ENCODE assay signal across 19 cellular contexts in the genomic region with DNA sequence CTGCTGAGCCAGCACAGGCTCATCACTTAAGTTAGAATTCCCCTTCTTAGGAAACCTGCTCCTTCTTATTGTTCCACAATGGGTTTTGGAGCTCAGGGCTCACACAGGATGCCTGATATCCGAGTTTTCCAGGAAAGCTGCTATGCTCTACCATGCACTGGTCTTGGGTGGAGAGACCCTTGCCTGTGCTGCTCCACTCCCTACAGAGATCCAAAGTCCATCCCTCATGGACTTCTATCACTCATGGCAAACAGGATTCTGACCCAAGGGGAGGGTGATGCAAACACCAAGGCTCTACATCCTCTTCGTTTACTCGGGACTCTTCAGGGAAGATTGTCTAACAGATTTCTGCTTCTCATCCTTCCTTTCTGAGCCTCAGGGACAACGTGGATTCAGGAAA. TPM values are rescaled to one million over a fixed set of nuclear protein-coding genes. Genes with fewer than 3 reads are reported as not detected.
DNase-seq lines count a peak whose midpoint lies in the region; ATAC-seq and TF ChIP-seq lines count a peak whose summit lies in the region.
"Had no signal": no experiment of that assay in that cellular context is flagged by ENCODE, and none has a peak within 500 bp of the region (broad histone marks: within the 10 kb centered on the region; RNA-seq: fewer than 3 reads in every experiment).

No MANE protein-coding gene starts in this region.

- no peak overlapping the region for H3K4me3 Mint-ChIP-seq in Caco-2 (ENCODE audit: unreplicated experiment)
- no peak overlapping the region for H3K4me3 Mint-ChIP-seq in WTC11
- no peak overlapping the region for H3K4me3 Mint-ChIP-seq in CD8-positive, alpha-beta T cell
- H3K4me3 Mint-ChIP-seq: CD14-positive monocyte; CD4-positive, alpha-beta memory T cell; CD4-positive, CD25-positive, alpha-beta regulatory T cell had no signal

- H3K9me3 Mint-ChIP-seq in Caco-2 (ENCODE audit: unreplicated experiment) (peaks cover 31% of the 10 kb centered on the region), WTC11 (peaks cover 11% of the 10 kb centered on the region)
- no peaks in the 10 kb centered on the region for H3K9me3 Mint-ChIP-seq in CD8-positive, alpha-beta T cell
- H3K9me3 Mint-ChIP-seq: CD4-positive, alpha-beta memory T cell had no signal

- H3K9me3 ChIP-seq in Caco-2 (no peaks in the 10 kb centered on the region), trophoblast cell (ENCODE audit: insufficient read depth, low read depth, low read length) (no peaks in the 10 kb centered on the region)
- no peaks in the 10 kb centered on the region for H3K9me3 ChIP-seq in CD8-positive, alpha-beta T cell (ENCODE audit: low read length)
- H3K9me3 ChIP-seq: BE2C, BLaER1 had no signal

- DNase-seq in Caco-2 (no peak), WTC11 (ENCODE audit: low spot score) (no peak), trophoblast cell (no peak)
- no peak for DNase-seq in CD8-positive, alpha-beta T cell
- DNase-seq: 8988T; ACHN; BE2C; C1 segment of cervical spinal cord; Calu3; CD4-positive, alpha-beta memory T cell; CD4-positive, CD25-positive, alpha-beta regulatory T cell; COR-L47; DMS79 treated with DMSO at 0.1 percent for 48 hours; GF-D8 had no signal

- H3K27ac ChIP-seq in trophoblast cell (ENCODE audit: low read depth, low read length): no peak overlapping the region
- H3K27ac ChIP-seq in CD8-positive, alpha-beta T cell (ENCODE audit: low read depth, low read length): no peak overlapping the region
- H3K27ac ChIP-seq: BLaER1 had no signal

- H3K4me1 Mint-ChIP-seq in Caco-2 (ENCODE audit: low read depth, unreplicated experiment): peaks cover 10% of the 10 kb centered on the region
- H3K4me1 Mint-ChIP-seq in WTC11: peaks cover 7% of the 10 kb centered on the region
- no peaks in the 10 kb centered on the region for H3K4me1 Mint-ChIP-seq in CD8-positive, alpha-beta T cell (ENCODE audit: low read depth)
- H3K4me1 Mint-ChIP-seq: CD14-positive monocyte; CD4-positive, alpha-beta memory T cell; CD4-positive, CD25-positive, alpha-beta regulatory T cell had no signal

- intact Hi-C loops in Caco-2 (cut with micrococcal nuclease; ENCODE audit: unreplicated experiment): no loop called here
- intact Hi-C loops in CD8-positive, alpha-beta T cell (cut with DNase I, micrococcal nuclease): no loop called here

- H3K27ac Mint-ChIP-seq in Caco-2 (ENCODE audit: unreplicated experiment) (peak overlapping the region; percentile 6), WTC11 (no peak overlapping the region)
- H3K27ac Mint-ChIP-seq in CD8-positive, alpha-beta T cell: no peak overlapping the region
- H3K27ac Mint-ChIP-seq: CD4-positive, alpha-beta memory T cell; CD4-positive, CD25-positive, alpha-beta regulatory T cell had no signal

- no peak overlapping the region for H2AFZ ChIP-seq in trophoblast cell (ENCODE audit: insufficient read depth, low read length, poor library complexity)

- TF ChIP-seq CTCF in Caco-2 (IDR thresholded peaks at IDR 0.05; ENCODE audit: insufficient read depth in 1 of 2, low read depth in 1 of 2, low read length in 1 of 2, severe bottlenecking in 1 of 2, unreplicated experiment in 1 of 2): no peak
- TF ChIP-seq CTCF in WTC11 (IDR thresholded peaks at IDR 0.05): no peak
- no peak for TF ChIP-seq CTCF in CD8-positive, alpha-beta T cell (IDR thresholded peaks at IDR 0.05)

- BruUV-seq in Caco-2 (replicated peaks; lab: Mats Ljungman, UMichigan): no TSS peak

- no peak overlapping the region for H3K23ac ChIP-seq in trophoblast cell (ENCODE audit: low read length)

- peaks cover 8% of the 10 kb centered on the region for H3K36me3 Mint-ChIP-seq in Caco-2 (ENCODE audit: insufficient read depth, unreplicated experiment)
- no peaks in the 10 kb centered on the region for H3K36me3 Mint-ChIP-seq in WTC11
- H3K36me3 Mint-ChIP-seq in CD8-positive, alpha-beta T cell: no peaks in the 10 kb centered on the region
- H3K36me3 Mint-ChIP-seq: CD14-positive monocyte; CD4-positive, alpha-beta memory T cell; CD4-positive, CD25-positive, alpha-beta regulatory T cell had no signal

- no peak overlapping the region for H2AK5ac ChIP-seq in trophoblast cell (ENCODE audit: low read length)

- POLR2A ChIA-PET in Caco-2 (lab: Charles Lee): no interaction called here
- POLR2A ChIA-PET in WTC11 (lab: Charles Lee): no interaction called here
- POLR2A ChIA-PET in CD8-positive, alpha-beta T cell (lab: Charles Lee): no interaction called here

- H3K36me3 ChIP-seq in Caco-2 (ENCODE audit: control insufficient read depth, insufficient read depth, low read length) (no peaks in the 10 kb centered on the region; the same call in 1 of the 2 replicates), trophoblast cell (ENCODE audit: control insufficient read depth in 1 of 2, insufficient read depth in 2 of 2, low read length in 2 of 2) (no peaks in the 10 kb centered on the region)
- H3K36me3 ChIP-seq in CD8-positive, alpha-beta T cell (ENCODE audit: insufficient read depth, low read length): no peaks in the 10 kb centered on the region
- H3K36me3 ChIP-seq: BE2C, BLaER1 had no signal

- no peak overlapping the region for H3K4ac ChIP-seq in trophoblast cell (ENCODE audit: low read depth, low read length)

- no peaks in the 10 kb centered on the region for H3K79me2 ChIP-seq in trophoblast cell (ENCODE audit: control insufficient read depth, insufficient read depth, low read length, poor library complexity)

- peak overlapping the region; percentile 32 for H3K14ac ChIP-seq in trophoblast cell (ENCODE audit: low read length)

- CTCF ChIA-PET in Caco-2 (lab: Charles Lee) (no interaction called here), WTC11 (lab: Charles Lee) (no interaction called here)
- CTCF ChIA-PET in CD8-positive, alpha-beta T cell (lab: Charles Lee): no interaction called here

- no peak overlapping the region for H2BK12ac ChIP-seq in trophoblast cell (ENCODE audit: low read length)

- no peak for ATAC-seq in WTC11
- ATAC-seq in GM18858 (IDR thresholded peaks at IDR 0.05; ENCODE audit: unreplicated experiment): no peak
- ATAC-seq in CD8-positive, alpha-beta T cell: no peak

- no peak overlapping the region for H3K4me3 ChIP-seq in Caco-2 (ENCODE audit: low read depth, low read length)
- no peak overlapping the region for H3K4me3 ChIP-seq in trophoblast cell (ENCODE audit: low read depth, low read length)
- H3K4me3 ChIP-seq in CD8-positive, alpha-beta T cell (ENCODE audit: low read depth, low read length): no peak overlapping the region
- H3K4me3 ChIP-seq: BLaER1 had no signal

- no CpG with 5 or more reads among the region's 4 CpGs for WGBS in trophoblast cell (ENCODE audit: extremely low coverage, insufficient coverage, insufficient read length)

- no peak overlapping the region for H2BK120ac ChIP-seq in trophoblast cell (ENCODE audit: insufficient read depth, low read length, poor library complexity)

- H3K18ac ChIP-seq in trophoblast cell (ENCODE audit: low read length): no peak overlapping the region

- H3K27me3 ChIP-seq in Caco-2 (replicated peaks; ENCODE audit: control insufficient read depth, insufficient read depth, low read length) (no peaks in the 10 kb centered on the region), trophoblast cell (ENCODE audit: insufficient read depth, low read length) (no peaks in the 10 kb centered on the region)
- no peaks in the 10 kb centered on the region for H3K27me3 ChIP-seq in CD8-positive, alpha-beta T cell (ENCODE audit: insufficient read depth, low read length)
- H3K27me3 ChIP-seq: BE2C, BLaER1 had no signal

- H3K4me1 ChIP-seq in Caco-2 (peaks cover 14% of the 10 kb centered on the region; the same call in 1 of the 2 replicates), trophoblast cell (ENCODE audit: control insufficient read depth in 1 of 2, insufficient read depth in 2 of 2, low read length in 2 of 2) (no peaks in the 10 kb centered on the region)
- H3K4me1 ChIP-seq in CD8-positive, alpha-beta T cell (ENCODE audit: insufficient read depth, low read length): no peaks in the 10 kb centered on the region
- H3K4me1 ChIP-seq: BE2C, BLaER1 had no signal

- H3K4me2 ChIP-seq in trophoblast cell (ENCODE audit: low read length): no peak overlapping the region
- H3K4me2 ChIP-seq: BLaER1 had no signal

- no peak overlapping the region for H4K8ac ChIP-seq in trophoblast cell (ENCODE audit: low read depth, low read length)

- no peak overlapping the region for H4K12ac ChIP-seq in trophoblast cell (ENCODE audit: low read depth, low read length)

- no peaks in the 10 kb centered on the region for H3K79me1 ChIP-seq in trophoblast cell (ENCODE audit: low read length)

- H4K91ac ChIP-seq in trophoblast cell (ENCODE audit: low read depth, low read length): no peak overlapping the region

- no peak overlapping the region for H2BK5ac ChIP-seq in trophoblast cell (ENCODE audit: low read depth, low read length, poor library complexity)

- no peak overlapping the region for H3K9ac ChIP-seq in trophoblast cell (ENCODE audit: low read length)
- H3K9ac ChIP-seq: BLaER1 had no signal

- H3K27me3 Mint-ChIP-seq in Caco-2 (ENCODE audit: insufficient read depth, unreplicated experiment) (no peaks in the 10 kb centered on the region), WTC11 (ENCODE audit: low read depth) (no peaks in the 10 kb centered on the region; the same call in 1 of the 2 replicates)
- H3K27me3 Mint-ChIP-seq in CD8-positive, alpha-beta T cell (ENCODE audit: low read depth): no peaks in the 10 kb centered on the region
- H3K27me3 Mint-ChIP-seq: CD4-positive, CD25-positive, alpha-beta regulatory T cell had no signal

TF ChIP-seq in WTC11, 78 proteins besides CTCF, POLR2A, EP300 and RAD21 (continues in another document):
- TF ChIP-seq KAT7 (CRISPR knock-in tag; IDR thresholded peaks at IDR 0.05; ENCODE audit: borderline replicate concordance): no peak
- TF ChIP-seq ZNF138 (CRISPR knock-in tag; conservative IDR thresholded peaks at IDR 0.05): no peak

RNA-seq across cellular contexts. Expression of a gene that starts 5.2 kb away (rescaled TPM):
- total RNA-seq in Caco-2 (2022) (0.86 and 1.4 TPM in 2 replicates), WTC11 (2021) (2.2 to 3.4 TPM (median 2.6 TPM) in 3 replicates)
- polyA plus RNA-seq in trophoblast cell (2013): 0.05 and 0.06 TPM in 2 replicates
- not detected for total RNA-seq in CD8-positive, alpha-beta T cell
- total RNA-seq: A673; CD4-positive, CD25-positive, alpha-beta regulatory T cell had no signal
- polyA plus RNA-seq: CD14-positive monocyte; CD4-positive, alpha-beta memory T cell; CD4-positive, CD25-positive, alpha-beta regulatory T cell had no signal

RNA-seq across cellular contexts. Expression of a gene that starts 54.1 kb away (rescaled TPM):
- not detected in 2 replicates for total RNA-seq in Caco-2 (2022)
- total RNA-seq in WTC11 (2021): not detected in 3 replicates
- not detected in 2 replicates for polyA plus RNA-seq in trophoblast cell (2013)
- not detected for total RNA-seq in CD8-positive, alpha-beta T cell
- total RNA-seq: A673; Calu3; CD4-positive, alpha-beta memory T cell; CD4-positive, CD25-positive, alpha-beta regulatory T cell had no signal
- polyA plus RNA-seq: AG04450; CD14-positive monocyte; CD4-positive, alpha-beta memory T cell; CD4-positive, CD25-positive, alpha-beta regulatory T cell had no signal
